Comparison of ENCODE assay signal across 30 cellular contexts in genomic region chr1:238324465-238324864, GRCh38.
"Had no signal": no experiment of that assay in that cellular context is flagged by ENCODE, and none has a peak within 500 bp of the region (broad histone marks: within the 10 kb centered on the region; RNA-seq: fewer than 3 reads in every experiment).

No MANE protein-coding gene starts in this region.

- H3K27ac Mint-ChIP-seq: naive thymus-derived CD8-positive, alpha-beta T cell; nephron; stimulated activated effector memory CD8-positive, alpha-beta T cell treated with anti-CD3 and anti-CD28 coated beads, Interleukin-12 subunit alpha, Interleukin-12 subunit beta, amount 100 ng/mL, for 72 hours; stimulated activated naive CD8-positive, alpha-beta T cell treated with anti-CD3 and anti-CD28 coated beads, Interleukin-15, Interleukin-2, amounts not matched to agents 100 ng/mL and 50 ng/mL, for 24 hours had no signal

- H3K4me3 ChIP-seq: left ventricle myocardium inferior, lung, mucosa of descending colon, pancreas, prostate gland, skin epidermis, spleen, suprapubic skin, thoracic aorta, tibial artery, upper lobe of right lung had no signal

- H3K36me3 ChIP-seq: left ventricle myocardium inferior, neutrophil, pancreas, prostate gland, spleen, suprapubic skin, thoracic aorta, tibial artery, upper lobe of right lung had no signal

- DNase-seq: hypothalamus; immature natural killer cell; kidney; left colon; left ventricle myocardium inferior; midbrain; mucosa of descending colon; naive thymus-derived CD8-positive, alpha-beta T cell; pancreas; posterior cingulate gyrus; retina; right cardiac atrium; spleen; stimulated activated CD4-positive, alpha-beta T cell treated with anti-CD3 and anti-CD28 coated beads, Interleukin-4, amount 100 ng/mL, for 24 hours; stimulated activated naive CD4-positive, alpha-beta T cell; tibial artery; upper lobe of right lung had no signal

- H3K4me1 ChIP-seq: left ventricle myocardium inferior, pancreas, prostate gland, spleen, suprapubic skin, tibial artery, upper lobe of right lung had no signal

- H3K27ac ChIP-seq: left ventricle myocardium inferior, neutrophil, pancreas, prostate gland, skin epidermis, spleen, suprapubic skin, thoracic aorta, tibial artery, upper lobe of right lung had no signal

- H3K4me3 Mint-ChIP-seq: immature natural killer cell; naive thymus-derived CD8-positive, alpha-beta T cell; nephron; neural crest cell; stimulated activated effector memory CD8-positive, alpha-beta T cell treated with anti-CD3 and anti-CD28 coated beads, Interleukin-12 subunit alpha, Interleukin-12 subunit beta, amount 100 ng/mL, for 72 hours; stimulated activated naive CD8-positive, alpha-beta T cell treated with anti-CD3 and anti-CD28 coated beads, Interleukin-15, Interleukin-2, amounts not matched to agents 100 ng/mL and 50 ng/mL, for 24 hours had no signal

- H3K27me3 ChIP-seq: neutrophil, pancreas, spleen, suprapubic skin, tibial artery, upper lobe of right lung had no signal

- FAIRE-seq: islet of Langerhans, kidney, pancreas, urothelium cell line had no signal

- H3K9me3 ChIP-seq: mucosa of descending colon, neutrophil, pancreas, prostate gland, suprapubic skin, thoracic aorta, tibial artery, upper lobe of right lung had no signal

- H3K27me3 Mint-ChIP-seq: naive thymus-derived CD8-positive, alpha-beta T cell; stimulated activated naive CD8-positive, alpha-beta T cell treated with anti-CD3 and anti-CD28 coated beads, Interleukin-15, Interleukin-2, amounts not matched to agents 100 ng/mL and 50 ng/mL, for 24 hours had no signal

- H3K4me1 Mint-ChIP-seq: naive thymus-derived CD8-positive, alpha-beta T cell; nephron; neural crest cell; stimulated activated effector memory CD8-positive, alpha-beta T cell treated with anti-CD3 and anti-CD28 coated beads, Interleukin-12 subunit alpha, Interleukin-12 subunit beta, amount 100 ng/mL, for 72 hours had no signal

- ATAC-seq: left colon; mucosa of descending colon; naive thymus-derived CD8-positive, alpha-beta T cell; pancreas; right cardiac atrium; sciatic nerve; stimulated activated effector memory CD8-positive, alpha-beta T cell treated with anti-CD3 and anti-CD28 coated beads, Interleukin-12 subunit alpha, Interleukin-12 subunit beta, amount 100 ng/mL, for 72 hours; upper lobe of right lung had no signal

- H3K36me3 Mint-ChIP-seq: immature natural killer cell; stimulated activated effector memory CD8-positive, alpha-beta T cell treated with anti-CD3 and anti-CD28 coated beads, Interleukin-12 subunit alpha, Interleukin-12 subunit beta, amount 100 ng/mL, for 72 hours had no signal
